24 cellular contexts compared by ENCODE assay signal in the genomic region with DNA sequence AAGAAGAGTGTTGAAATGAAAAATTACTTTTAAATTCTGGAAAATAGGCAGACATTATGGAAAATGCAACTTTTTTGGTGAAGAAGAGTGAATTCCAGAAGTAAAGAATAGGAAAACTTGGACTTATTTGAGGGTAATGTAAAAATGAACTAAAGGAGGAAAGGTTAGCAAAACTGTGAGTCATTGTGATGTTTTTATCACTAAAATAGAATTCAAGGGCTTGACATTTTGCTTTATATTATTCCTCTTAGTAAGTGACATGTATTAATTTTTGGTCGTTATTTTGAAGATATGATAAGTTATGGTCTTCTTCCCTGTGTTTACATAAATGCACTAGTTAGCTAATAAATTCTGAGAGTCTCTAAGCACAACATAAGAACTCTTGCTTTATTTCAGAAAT.
DNase-seq lines count a peak whose midpoint lies in the region; ATAC-seq, FAIRE-seq and TF ChIP-seq lines count a peak whose summit lies in the region.
"Had no signal": no experiment of that assay in that cellular context is flagged by ENCODE, and none has a peak within 500 bp of the region (broad histone marks: within the 10 kb centered on the region; RNA-seq: fewer than 3 reads in every experiment).

No MANE protein-coding gene starts in this region.

- H3K27ac ChIP-seq in RWPE2 (ENCODE audit: poor library complexity, severe bottlenecking), result peak overlapping the region; percentile 25
- H3K27ac ChIP-seq: GM23248, HL-60 had no signal

- H3K4me1 ChIP-seq in RWPE2 (ENCODE audit: insufficient read depth, poor library complexity, severe bottlenecking) (peaks cover 17% of the 10 kb centered on the region), adipocyte (ENCODE audit: control insufficient read depth, insufficient read depth, low read length) (peaks cover 23% of the 10 kb centered on the region)

- in situ Hi-C loops in GM13977 (cut with MboI; ENCODE audit: low pct_unique_long_range_greater_than_20kb, low sequenced_read_pairs, unreplicated experiment), result no loop called here

- H3K4me3 ChIP-seq in RWPE2 (ENCODE audit: severe bottlenecking) (no peak overlapping the region), adipocyte (ENCODE audit: low read length) (no peak overlapping the region)
- H3K4me3 ChIP-seq: GM23248, HAP-1 had no signal

- H3K36me3 ChIP-seq in RWPE2 (ENCODE audit: low read depth) (no peaks in the 10 kb centered on the region), adipocyte (ENCODE audit: control insufficient read depth, insufficient read depth, low read length, severe bottlenecking) (no peaks in the 10 kb centered on the region)
- H3K36me3 ChIP-seq: BE2C, HAP-1 had no signal

- H3K27me3 ChIP-seq in RWPE2 (ENCODE audit: insufficient read depth, poor library complexity, severe bottlenecking) (no peaks in the 10 kb centered on the region), adipocyte (replicated peaks; ENCODE audit: control insufficient read depth, insufficient read depth, low read length) (no peaks in the 10 kb centered on the region)
- H3K27me3 ChIP-seq: BE2C had no signal

- H3K9ac ChIP-seq in adipocyte (ENCODE audit: low read length), result no peak overlapping the region
- H3K9ac ChIP-seq: GM23248 had no signal

- H3K36me3 Mint-ChIP-seq in osteocyte (ENCODE audit: unreplicated experiment), result no peaks in the 10 kb centered on the region
- H3K36me3 Mint-ChIP-seq: CD4-positive, CD25-positive, alpha-beta regulatory T cell; CD8-positive, alpha-beta memory T cell had no signal

- peak; percentile 67 for FAIRE-seq in endometrium (lab: Jason Lieb, UNC)
- FAIRE-seq: G401.6, GM12891, GM18507 had no signal

- DNase-seq in RWPE2 (ENCODE audit: low spot score) (no peak), adipocyte (ENCODE audit: low read depth) (peak; percentile 1), osteocyte (ENCODE audit: extremely low spot score, unreplicated experiment) (no peak), NCI-H748 (lab: John Stamatoyannopoulos, UW; ENCODE audit: unreplicated experiment) (no peak), GM13977 (ENCODE audit: low spot score) (no peak), EL (no peak)
- DNase-seq in stimulated activated CD4-positive, alpha-beta T cell treated with anti-CD3 and anti-CD28 coated beads, Interleukin-1b, Interleukin-23, amount 100 ng/mL, for 48 hours, result no peak
- DNase-seq: ACHN; BE2C; C1 segment of cervical spinal cord; CD4-positive, CD25-positive, alpha-beta regulatory T cell; CD8-positive, alpha-beta memory T cell; COR-L47; DMS 273 treated with DMSO at 0.1 percent for 48 hours; DMS53; DND-41; GM23248; IMR-90 had no signal

- peak overlapping the region; percentile 8 for H3K27ac Mint-ChIP-seq in osteocyte (ENCODE audit: unreplicated experiment)
- H3K27ac Mint-ChIP-seq: CD4-positive, CD25-positive, alpha-beta regulatory T cell; CD8-positive, alpha-beta memory T cell had no signal

- no peaks in the 10 kb centered on the region for H3K27me3 Mint-ChIP-seq in osteocyte (ENCODE audit: unreplicated experiment)
- H3K27me3 Mint-ChIP-seq: CD4-positive, CD25-positive, alpha-beta regulatory T cell had no signal

- no peaks in the 10 kb centered on the region for H3K9me3 Mint-ChIP-seq in osteocyte (ENCODE audit: unreplicated experiment)

- peaks cover 45% of the 10 kb centered on the region for H3K4me1 Mint-ChIP-seq in osteocyte (ENCODE audit: unreplicated experiment)
- H3K4me1 Mint-ChIP-seq: CD4-positive, CD25-positive, alpha-beta regulatory T cell; CD8-positive, alpha-beta memory T cell had no signal

- TF ChIP-seq CTCF in RWPE2 (IDR thresholded peaks at IDR 0.05; ENCODE audit: poor library complexity, severe bottlenecking) (no peak), osteocyte (IDR thresholded peaks at IDR 0.05) (no peak), GM13977 (IDR thresholded peaks at IDR 0.05; ENCODE audit: extremely low read depth, insufficient read depth, missing control alignments) (no peak)

- H3K4me3 Mint-ChIP-seq in osteocyte (ENCODE audit: unreplicated experiment), result no peak overlapping the region
- H3K4me3 Mint-ChIP-seq: CD4-positive, CD25-positive, alpha-beta regulatory T cell; CD8-positive, alpha-beta memory T cell had no signal

- no peaks in the 10 kb centered on the region for H3K9me3 ChIP-seq in RWPE2 (ENCODE audit: severe bottlenecking)
- no peaks in the 10 kb centered on the region for H3K9me3 ChIP-seq in adipocyte (ENCODE audit: control insufficient read depth, low read length)
- H3K9me3 ChIP-seq: BE2C, HAP-1 had no signal

- no peak for ATAC-seq in RWPE2 (ENCODE audit: low read depth)
